In the genomic region with DNA sequence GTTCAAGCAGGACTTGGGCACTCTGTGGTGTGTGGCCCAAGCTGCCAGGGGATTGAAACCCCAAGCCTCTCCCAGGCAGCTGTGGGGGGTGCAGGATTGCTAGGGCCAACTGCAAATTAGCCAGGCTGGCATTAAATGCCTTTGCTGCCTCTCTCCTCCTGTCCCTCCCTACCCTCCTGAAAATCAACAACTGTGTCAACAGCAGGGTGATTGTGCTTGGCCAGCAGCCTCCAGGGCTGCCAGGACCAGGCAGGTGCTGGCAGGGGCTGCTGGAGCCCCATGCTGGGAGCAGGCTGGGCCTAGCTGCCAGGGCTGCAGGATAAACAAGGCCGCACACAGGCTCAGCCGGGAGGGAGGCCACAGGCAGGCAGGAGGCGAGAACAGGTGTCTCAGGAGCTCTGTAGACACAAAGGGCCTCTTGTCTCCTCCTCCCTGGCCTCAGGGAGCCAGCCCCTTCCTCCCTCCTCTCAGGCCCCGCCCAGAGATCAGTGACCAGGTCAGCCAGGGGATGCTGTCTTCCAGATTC, we compare ENCODE assay signal across 10 cellular contexts. TPM values are rescaled to one million over a fixed set of nuclear protein-coding genes. Genes with fewer than 3 reads are reported as not detected.
DNase-seq lines count a peak whose midpoint lies in the region; ATAC-seq and TF ChIP-seq lines count a peak whose summit lies in the region.
"Had no signal": no experiment of that assay in that cellular context is flagged by ENCODE, and none has a peak within 500 bp of the region (broad histone marks: within the 10 kb centered on the region; RNA-seq: fewer than 3 reads in every experiment).

No MANE protein-coding gene starts in this region.

- no peak overlapping the region for H2BK15ac ChIP-seq in mesendoderm (replicated peaks; ENCODE audit: low read depth)

- H3K79me2 ChIP-seq in mesendoderm (ENCODE audit: control insufficient read depth, insufficient read depth, low read length), result peaks cover 82% of the 10 kb centered on the region

- H2AK5ac ChIP-seq in mesendoderm (ENCODE audit: low read length), result no peak overlapping the region

- H4K5ac ChIP-seq in mesendoderm (ENCODE audit: low read length), result no peak overlapping the region

- TF ChIP-seq CTCF in breast epithelium (IDR thresholded peaks at IDR 0.05) (no peak), BE2C (IDR thresholded peaks at IDR 0.05; ENCODE audit: low read depth, low read length) (no peak)

- TF ChIP-seq POLR2A in breast epithelium (IDR thresholded peaks at IDR 0.05), result no peak

- H3K4ac ChIP-seq in mesendoderm (ENCODE audit: low read depth, low read length), result no peak overlapping the region

- no peak overlapping the region for H3K18ac ChIP-seq in mesendoderm (ENCODE audit: low read length)

- no peaks in the 10 kb centered on the region for H3K9me3 Mint-ChIP-seq in activated T-cell treated with anti-CD3 and anti-CD28 coated beads, Interleukin-2, amount 50 U/mL, for 24 hours

- H3K9me3 ChIP-seq in breast epithelium, result no peaks in the 10 kb centered on the region
- no peaks in the 10 kb centered on the region for H3K9me3 ChIP-seq in BE2C

- H2BK5ac ChIP-seq in mesendoderm (ENCODE audit: low read length), result no peak overlapping the region

- H3K4me3 ChIP-seq in breast epithelium (peak overlapping the region in 2 of 3 donors; percentile 11 to 12), mesendoderm (ENCODE audit: low read length) (no peak overlapping the region), BE2C (ENCODE audit: low read depth, low read length) (no peak overlapping the region)

- peaks cover 16% of the 10 kb centered on the region for H3K79me1 ChIP-seq in mesendoderm (ENCODE audit: low read length)

- peaks cover 3% of the 10 kb centered on the region for H3K27me3 Mint-ChIP-seq in activated T-cell treated with anti-CD3 and anti-CD28 coated beads, Interleukin-2, amount 50 U/mL, for 24 hours

- peak overlapping the region; percentile 0 for H3K9ac ChIP-seq in mesendoderm (ENCODE audit: low read length)

- H3K36me3 ChIP-seq in breast epithelium, result no peaks in the 10 kb centered on the region
- no peaks in the 10 kb centered on the region for H3K36me3 ChIP-seq in mesendoderm (ENCODE audit: control insufficient read depth, insufficient read depth, low read length)
- H3K36me3 ChIP-seq in BE2C, result no peaks in the 10 kb centered on the region

- no peaks in the 10 kb centered on the region for H3K27me3 ChIP-seq in breast epithelium
- no peaks in the 10 kb centered on the region for H3K27me3 ChIP-seq in mesendoderm (ENCODE audit: insufficient read depth, low read length, poor library complexity)
- no peaks in the 10 kb centered on the region for H3K27me3 ChIP-seq in BE2C

- H4K8ac ChIP-seq in mesendoderm (ENCODE audit: low read depth, low read length), result no peak overlapping the region

- peaks cover 43 to 73% of the 10 kb centered on the region in 2 donors for H3K4me1 ChIP-seq in breast epithelium
- peaks cover 16% of the 10 kb centered on the region for H3K4me1 ChIP-seq in mesendoderm (ENCODE audit: control insufficient read depth, low read depth, low read length)
- H3K4me1 ChIP-seq in BE2C, result peaks cover 6% of the 10 kb centered on the region; the same call in 1 of the 2 replicates

- H3K27ac ChIP-seq in breast epithelium (peak overlapping the region; percentile 91 to 92), mesendoderm (ENCODE audit: low read depth, low read length) (peak overlapping the region; percentile 11)

- no peak overlapping the region for H3K4me3 Mint-ChIP-seq in activated T-cell treated with anti-CD3 and anti-CD28 coated beads, Interleukin-2, amount 50 U/mL, for 24 hours
- H3K4me3 Mint-ChIP-seq: activated CD8-positive, alpha-beta T cell treated with anti-CD3 and anti-CD28 coated beads, Interleukin-2, amount 10 ng/mL, durations not matched to agents 7 days and 5 days had no signal

- no peaks in the 10 kb centered on the region for H3K36me3 Mint-ChIP-seq in activated T-cell treated with anti-CD3 and anti-CD28 coated beads, Interleukin-2, amount 50 U/mL, for 24 hours (ENCODE audit: low read depth)

- no peak overlapping the region for H3K23ac ChIP-seq in mesendoderm (ENCODE audit: low read length)

- no peaks in the 10 kb centered on the region for H3K4me1 Mint-ChIP-seq in activated T-cell treated with anti-CD3 and anti-CD28 coated beads, Interleukin-2, amount 50 U/mL, for 24 hours (ENCODE audit: low read depth)

- intact Hi-C loops in Right ventricle myocardium inferior (cut with DNase I) (no loop called here), cardiac septum (cut with DNase I) (no loop called here), breast epithelium (cut with DNase I; ENCODE audit: low total_unique reads) (loop anchor here (5.0 kb wide), 1 partner anchor 378 kb away; no protein-coding TSS in a partner anchor)

- peak overlapping the region; percentile 6 for H3K56ac ChIP-seq in mesendoderm (ENCODE audit: low read length)

- no peak overlapping the region for H3K27ac Mint-ChIP-seq in activated T-cell treated with anti-CD3 and anti-CD28 coated beads, Interleukin-2, amount 50 U/mL, for 24 hours
- H3K27ac Mint-ChIP-seq: activated CD8-positive, alpha-beta T cell treated with anti-CD3 and anti-CD28 coated beads, Interleukin-2, amount 10 ng/mL, durations not matched to agents 7 days and 5 days had no signal

- no CpG with 5 or more reads among the region's 4 CpGs for WGBS in mesendoderm (ENCODE audit: extremely low coverage, insufficient coverage, low lambda C conversion rate)

- ATAC-seq in Right ventricle myocardium inferior, result peak; percentile 57
- ATAC-seq: activated CD8-positive, alpha-beta T cell treated with anti-CD3 and anti-CD28 coated beads, Interleukin-2, amount 10 ng/mL, durations not matched to agents 7 days and 5 days had no signal

- H3K4me2 ChIP-seq in mesendoderm (ENCODE audit: low read length), result no peak overlapping the region

- no peak overlapping the region for H2BK120ac ChIP-seq in mesendoderm (ENCODE audit: low read depth, low read length)

- DNase-seq in Right ventricle myocardium inferior (ENCODE audit: missing footprints) (no peak), cardiac septum (ENCODE audit: low spot score) (no peak), breast epithelium (ENCODE audit: low spot score in 2 of 2) (peak; percentile 79), mesendoderm (peak; percentile 88), AML-193 (lab: John Stamatoyannopoulos, UW) (no peak), BE2C (no peak)
- no peak for DNase-seq in activated T-cell treated with anti-CD3 and anti-CD28 coated beads, Interleukin-2, amount 50 U/mL, for 24 hours
- DNase-seq in activated CD4-positive, alpha-beta T cell treated with anti-CD3 and anti-CD28 coated beads for 1 hour, result no peak
- DNase-seq: ACHN; activated CD8-positive, alpha-beta T cell treated with anti-CD3 and anti-CD28 coated beads, Interleukin-2, amount 10 ng/mL, durations not matched to agents 7 days and 5 days had no signal

RNA-seq across cellular contexts. Expression of a gene that starts 11.4 kb away (rescaled TPM):
- total RNA-seq in Right ventricle myocardium inferior (12.1 TPM), cardiac septum (17.9 TPM), breast epithelium (10 to 100 TPM; 22.9 to 34.7 (median 31.9) TPM)
- polyA plus RNA-seq in mesendoderm (2013, experiment 1 of 2), result 31.8 TPM
- 31.5 TPM for polyA plus RNA-seq in mesendoderm (2013, experiment 2 of 2)
- polyA plus RNA-seq in BE2C (2012; ENCODE audit: insufficient read depth, insufficient read length, low read depth), result 0.22 TPM

Comparison
In these comparisons a context has a peak if more than half of its experiments do, and no peak if none do; other contexts are left out.
1. DNase-seq: peak in breast epithelium (2 of 2) and mesendoderm (single experiment); none in Right ventricle myocardium inferior (single experiment), cardiac septum (single experiment), AML-193 (0 of 2), BE2C (single experiment), activated T-cell treated with anti-CD3 and anti-CD28 coated beads, Interleukin-2, amount 50 U/mL, for 24 hours (single experiment) and activated CD4-positive, alpha-beta T cell treated with anti-CD3 and anti-CD28 coated beads for 1 hour (single experiment).
2. H3K4me3 ChIP-seq: peak in breast epithelium (2 of 3); none in mesendoderm (single experiment) and BE2C (single experiment).